ENCODE assay signal across 16 cellular contexts in the genomic region with DNA sequence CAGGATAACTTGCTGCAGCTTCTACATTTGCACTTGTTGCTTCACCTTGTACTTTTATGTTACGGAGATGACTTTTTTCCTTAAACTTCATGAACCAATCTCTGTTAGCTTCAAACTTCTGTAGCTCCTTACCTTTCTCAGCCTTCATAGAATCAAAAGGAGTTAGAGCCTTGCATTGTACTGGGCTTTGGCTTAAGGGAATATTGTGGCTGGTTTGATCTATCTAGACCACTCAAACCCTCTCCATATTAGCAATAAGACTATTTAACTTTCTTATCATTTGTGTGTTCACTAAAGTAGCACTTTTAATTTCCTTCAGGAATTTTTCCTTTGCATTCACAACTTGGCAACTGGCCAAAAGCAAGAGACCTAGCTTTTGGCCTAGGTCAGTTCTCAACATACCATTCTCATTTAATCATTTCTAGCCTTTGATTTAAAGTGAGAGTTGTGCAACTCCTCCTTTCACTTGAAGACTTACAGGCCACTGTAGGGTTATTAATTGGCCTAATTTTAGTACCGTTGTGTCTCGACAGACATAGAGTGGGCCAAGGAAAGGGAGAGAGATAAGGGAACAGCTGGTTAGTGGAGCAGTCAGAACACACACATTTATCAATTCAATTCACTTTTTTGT.
DNase-seq lines count a peak whose midpoint lies in the region; ATAC-seq and TF ChIP-seq lines count a peak whose summit lies in the region.
"Had no signal": no experiment of that assay in that cellular context is flagged by ENCODE, and none has a peak within 500 bp of the region (broad histone marks: within the 10 kb centered on the region; RNA-seq: fewer than 3 reads in every experiment).

No MANE protein-coding gene starts in this region.

- H3K79me2 ChIP-seq in ACC112 (ENCODE audit: control insufficient read depth, insufficient read depth, low read length, unreplicated experiment) (no peaks in the 10 kb centered on the region), hepatocyte (no peaks in the 10 kb centered on the region)

- H2AFZ ChIP-seq in ACC112 (ENCODE audit: low read length, unreplicated experiment): no peak overlapping the region
- H2AFZ ChIP-seq in hepatocyte: no peak overlapping the region

- ATAC-seq in GM21390 (IDR thresholded peaks at IDR 0.05; ENCODE audit: unreplicated experiment): no peak
- ATAC-seq: activated T-cell treated with anti-CD3 and anti-CD28 coated beads, Interleukin-2, amount 50 U/mL, for 4 hours; gastrocnemius medialis; psoas muscle had no signal

- H3K9me3 ChIP-seq in hepatocyte (ENCODE audit: low read depth): peaks cover 5% of the 10 kb centered on the region
- H3K9me3 ChIP-seq: gastrocnemius medialis had no signal

- no peaks in the 10 kb centered on the region for H4K20me1 ChIP-seq in hepatocyte (ENCODE audit: insufficient read depth, poor library complexity, severe bottlenecking)

- H3K36me3 ChIP-seq in ACC112 (ENCODE audit: insufficient read depth, low read length) (peaks cover 16% of the 10 kb centered on the region), hepatocyte (replicated peaks; ENCODE audit: insufficient read depth, low read depth) (no peaks in the 10 kb centered on the region)
- H3K36me3 ChIP-seq: adrenal gland, gastrocnemius medialis had no signal

- H3K4me3 ChIP-seq in ACC112 (ENCODE audit: low read depth, low read length) (peak overlapping the region; percentile 16; the same call in 1 of the 2 replicates), hepatocyte (no peak overlapping the region)
- H3K4me3 ChIP-seq: adrenal gland, gastrocnemius medialis, psoas muscle had no signal

- no peak for TF ChIP-seq CTCF in hepatocyte (IDR thresholded peaks at IDR 0.05; ENCODE audit: poor library complexity)

- H3K4me1 ChIP-seq in ACC112 (ENCODE audit: control insufficient read depth, insufficient read depth, low read length, unreplicated experiment) (peaks cover 34% of the 10 kb centered on the region), hepatocyte (ENCODE audit: insufficient read depth) (no peaks in the 10 kb centered on the region)
- H3K4me1 ChIP-seq: adrenal gland, gastrocnemius medialis, psoas muscle had no signal

- H3K9me2 ChIP-seq in hepatocyte (replicated peaks; ENCODE audit: insufficient read depth): no peaks in the 10 kb centered on the region

- H3K4me2 ChIP-seq in hepatocyte: no peak overlapping the region

- DNase-seq in HT-29 (ENCODE audit: low spot score): peak; percentile 70
- DNase-seq in astrocyte of the hippocampus (ENCODE audit: low read depth, low spot score): peak; percentile 8
- DNase-seq in hepatocyte (ENCODE audit: low spot score): peak; percentile 17
- no peak for DNase-seq in iPS-NIHi11 (ENCODE audit: low spot score)
- no peak for DNase-seq in NCI-H1105 treated with DMSO at 0.1 percent for 48 hours (lab: John Stamatoyannopoulos, UW)
- no peak for DNase-seq in hypothalamus (lab: John Stamatoyannopoulos, UW)
- DNase-seq: activated CD4-positive, alpha-beta T cell treated with anti-CD3 and anti-CD28 coated beads for 1 hour; activated T-cell treated with anti-CD3 and anti-CD28 coated beads, Interleukin-2, amount 50 U/mL, for 4 hours; DMS79; gastrocnemius medialis; naive B cell; psoas muscle; stimulated activated CD4-positive, alpha-beta T cell treated with anti-CD3 and anti-CD28 coated beads, Interleukin-4, amount 100 ng/mL, for 1 hour had no signal

- 73% methylated on average over 3 of the region's 3 CpGs for WGBS in hepatocyte (ENCODE audit: low lambda C conversion rate, missing lambda C conversion rate)

- H3K27ac ChIP-seq in ACC112 (ENCODE audit: low read depth, low read length) (peak overlapping the region; percentile 51), hepatocyte (no peak overlapping the region)
- H3K27ac ChIP-seq: adrenal gland, gastrocnemius medialis, psoas muscle had no signal

- H3K27me3 ChIP-seq in ACC112 (ENCODE audit: insufficient read depth, low read length): no peaks in the 10 kb centered on the region
- H3K27me3 ChIP-seq in hepatocyte: no peaks in the 10 kb centered on the region
- H3K27me3 ChIP-seq: adrenal gland, gastrocnemius medialis had no signal

Comparison
In these comparisons a context has a peak if more than half of its experiments do, and no peak if none do; other contexts are left out.
1. DNase-seq: peak in HT-29 (single experiment), astrocyte of the hippocampus (single experiment) and hepatocyte (single experiment); none in iPS-NIHi11 (single experiment), NCI-H1105 treated with DMSO at 0.1 percent for 48 hours (single experiment) and hypothalamus (0 of 51).